Comparison of ENCODE assay signal across 8 cellular contexts in genomic region chr12:117155278-117156060, GRCh38. TPM values are rescaled to one million over a fixed set of nuclear protein-coding genes. Genes with fewer than 3 reads are reported as not detected.
A peak's percentile ranks its signal among the peaks of the same experiment; 100 is the strongest.
DNase-seq lines count a peak whose midpoint lies in the region; ATAC-seq and TF ChIP-seq lines count a peak whose summit lies in the region.

No MANE protein-coding gene starts in this region.

- no peak for TF ChIP-seq POLR2A in heart left ventricle (IDR thresholded peaks at IDR 0.05)
- TF ChIP-seq POLR2A in gastrocnemius medialis (IDR thresholded peaks at IDR 0.05), result no peak

- intact Hi-C loops in heart left ventricle (cut with DNase I) (loop anchor here in 4 of 10 donors (10.0 kb wide), 2 partner anchors 131 to 451 kb away; no protein-coding TSS in a partner anchor), gastrocnemius medialis (cut with DNase I; ENCODE audit: low total_unique reads) (loop anchor here (10.0 kb wide), 1 partner anchor 131 kb away; no protein-coding TSS in a partner anchor)

- WGBS in heart left ventricle, 4 donors, result 83 to 88% (median 84%) methylated on average over 37 to 47 of the region's 47 CpGs

- ATAC-seq in GM19328 (IDR thresholded peaks at IDR 0.05; ENCODE audit: unreplicated experiment) (peak; percentile 81), heart left ventricle (peak; percentile 34 to 76 (median 64)), gastrocnemius medialis (no peak), GM18498 (IDR thresholded peaks at IDR 0.05; ENCODE audit: unreplicated experiment) (no peak)

- H3K36me3 ChIP-seq in heart left ventricle (peaks cover 0 to 87% (median 78%) of the 10 kb centered on the region in 9 donors), gastrocnemius medialis (peaks cover 0 to 55% of the 10 kb centered on the region in 2 donors)

- peaks cover 0 to 13% (median 0%) of the 10 kb centered on the region in 12 donors for H3K4me1 ChIP-seq in heart left ventricle
- H3K4me1 ChIP-seq in gastrocnemius medialis, result no peaks in the 10 kb centered on the region

- DNase-seq in AG20443 (ENCODE audit: low spot score) (peak; percentile 46), HUDEP-2 (lab: John Stamatoyannopoulos, UW; ENCODE audit: unreplicated experiment in 76 of 76) (peak in 66 of 76 experiments; percentile 6 to 68 (median 46)), RPMI7951 (ENCODE audit: low read depth) (peak; percentile 13), heart left ventricle (peak; percentile 34 to 68 (median 55)), gastrocnemius medialis (peak in 1 of 2 donors; percentile 27)
- DNase-seq in activated effector memory CD4-positive, alpha-beta T cell treated with anti-CD3 and anti-CD28 coated beads, Interleukin-2, amount 50 U/mL, for 16 hours, result peak; percentile 92

- peak; percentile 57 to 83 (median 70) for TF ChIP-seq CTCF in heart left ventricle (IDR thresholded peaks at IDR 0.05)
- TF ChIP-seq CTCF in gastrocnemius medialis (IDR thresholded peaks at IDR 0.05 in 4 of 5, conservative IDR thresholded peaks at IDR 0.05 in 1 of 5), result peak in 4 of 5 experiments; percentile 42 to 76 (median 52)

- no peaks in the 10 kb centered on the region for H3K27me3 ChIP-seq in heart left ventricle
- H3K27me3 ChIP-seq in gastrocnemius medialis, result no peaks in the 10 kb centered on the region

- in situ Hi-C loops in gastrocnemius medialis (cut with MboI; ENCODE audit: low sequenced_read_pairs in 4 of 4), result loop anchor here in 1 of 4 donors (25.0 kb wide), 1 partner anchor 443 kb away; no protein-coding TSS in a partner anchor

- H3K4me3 ChIP-seq in heart left ventricle (no peak overlapping the region), gastrocnemius medialis (no peak overlapping the region)

- H3K9me3 ChIP-seq in heart left ventricle, result no peaks in the 10 kb centered on the region
- H3K9me3 ChIP-seq in gastrocnemius medialis, result no peaks in the 10 kb centered on the region

- H3K27ac ChIP-seq in heart left ventricle, result no peak overlapping the region
- H3K27ac ChIP-seq in gastrocnemius medialis, result no peak overlapping the region

RNA-seq across cellular contexts. Expression of gene FBXO21, which starts 34.8 kb away (rescaled TPM):
- total RNA-seq in RPMI7951 (2014; rRNA removed; shearing (Covaris generic)), result 17.0 and 25.0 TPM in 2 replicates
- 10 to 100 TPM; 32.6 to 82.4 (median 51.3) TPM for total RNA-seq in heart left ventricle
- polyA plus RNA-seq in heart left ventricle, result 10 to 100 TPM; 10.9 to 23.9 TPM
- 100 to 1,000 TPM in 1 of 4 donors, 10 to 100 TPM in 3; 42.7 to 141 (median 80.4) TPM for total RNA-seq in gastrocnemius medialis

RNA-seq across cellular contexts. Expression of gene TESC, which starts 56.3 kb away (rescaled TPM):
- total RNA-seq in RPMI7951 (2014; rRNA removed; shearing (Covaris generic)), result not detected in 2 replicates
- total RNA-seq in heart left ventricle, result 10 to 100 TPM; 25.2 to 94.1 (median 72.2) TPM
- polyA plus RNA-seq in heart left ventricle, result 10 to 100 TPM; 40.5 to 88.8 TPM
- 1 to 10 TPM; 1.2 to 4.1 (median 2.5) TPM for total RNA-seq in gastrocnemius medialis

Comparison
In these comparisons a context has a peak if more than half of its experiments do, and no peak if none do; other contexts are left out.
1. ATAC-seq: peak in GM19328 (single experiment) and heart left ventricle (4 of 4); none in gastrocnemius medialis (0 of 2) and GM18498 (single experiment).
2. RNA of gene TESC, which starts 56.3 kb away (total RNA-seq): 25.2 to 94.1 TPM in heart left ventricle; 1.2 to 4.1 TPM in gastrocnemius medialis and not detected in RPMI7951; every median in the first group is over 4 times any median in the second.